Comparison of ENCODE assay signal across 1 cellular context in the genomic region with DNA sequence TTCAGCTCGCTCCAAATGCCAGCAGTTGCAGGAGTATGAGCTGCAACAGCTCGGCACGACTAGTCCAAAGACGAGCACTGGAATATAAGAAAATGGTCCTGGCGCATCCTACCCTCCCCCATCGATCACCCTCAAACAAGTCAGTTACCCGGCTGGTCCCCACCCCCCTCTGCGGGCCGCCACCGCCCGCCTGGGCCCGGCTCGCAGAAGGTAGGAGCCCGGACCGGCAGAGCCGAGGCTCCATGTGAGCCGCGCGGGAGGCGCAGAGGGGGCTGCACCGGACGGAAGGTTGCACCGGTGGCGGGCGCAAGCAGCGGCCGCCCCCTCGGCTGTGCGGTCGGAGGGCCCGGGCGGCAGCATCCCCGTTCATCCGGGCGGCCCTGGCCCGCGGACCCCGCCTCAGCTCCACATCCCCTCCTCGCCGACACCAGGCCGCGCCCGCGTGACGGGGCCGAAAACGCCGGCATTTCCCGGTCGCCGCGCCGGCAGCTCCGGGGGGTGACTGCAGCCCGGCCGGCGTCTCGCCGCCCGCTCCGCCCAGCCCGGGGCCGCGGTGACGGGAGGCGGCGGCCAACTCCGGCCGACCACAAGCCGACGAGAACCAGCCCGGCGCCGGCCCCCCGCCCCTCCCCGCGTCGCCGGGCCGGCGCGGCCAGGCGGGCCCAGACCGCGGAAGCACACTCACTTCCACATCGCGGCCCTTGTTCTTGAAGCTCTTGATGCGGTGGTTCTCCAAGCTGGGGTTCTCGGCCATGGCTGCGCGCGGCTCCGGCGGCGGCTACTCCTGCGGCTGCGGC.
A peak's percentile ranks its signal among the peaks of the same experiment; 100 is the strongest.
TF ChIP-seq lines count a peak whose summit lies in the region.

No MANE protein-coding gene starts in this region.

TF ChIP-seq in GM12878, 131 proteins besides CTCF, POLR2A, EP300 and RAD21 (continued from another document and continues in another):
- TF ChIP-seq, protein P1, sequence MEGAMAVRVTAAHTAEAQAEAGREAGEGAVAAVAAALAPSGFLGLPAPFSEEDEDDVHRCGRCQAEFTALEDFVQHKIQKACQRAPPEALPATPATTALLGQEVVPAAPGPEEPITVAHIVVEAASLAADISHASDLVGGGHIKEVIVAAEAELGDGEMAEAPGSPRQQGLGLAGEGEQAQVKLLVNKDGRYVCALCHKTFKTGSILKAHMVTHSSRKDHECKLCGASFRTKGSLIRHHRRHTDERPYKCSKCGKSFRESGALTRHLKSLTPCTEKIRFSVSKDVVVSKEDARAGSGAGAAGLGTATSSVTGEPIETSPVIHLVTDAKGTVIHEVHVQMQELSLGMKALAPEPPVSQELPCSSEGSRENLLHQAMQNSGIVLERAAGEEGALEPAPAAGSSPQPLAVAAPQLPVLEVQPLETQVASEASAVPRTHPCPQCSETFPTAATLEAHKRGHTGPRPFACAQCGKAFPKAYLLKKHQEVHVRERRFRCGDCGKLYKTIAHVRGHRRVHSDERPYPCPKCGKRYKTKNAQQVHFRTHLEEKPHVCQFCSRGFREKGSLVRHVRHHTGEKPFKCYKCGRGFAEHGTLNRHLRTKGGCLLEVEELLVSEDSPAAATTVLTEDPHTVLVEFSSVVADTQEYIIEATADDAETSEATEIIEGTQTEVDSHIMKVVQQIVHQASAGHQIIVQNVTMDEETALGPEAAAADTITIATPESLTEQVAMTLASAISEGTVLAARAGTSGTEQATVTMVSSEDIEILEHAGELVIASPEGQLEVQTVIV (IDR thresholded peaks at IDR 0.05; ENCODE audit: borderline replicate concordance, partially characterized antibody) = no peak
- no peak for TF ChIP-seq MTA2 (IDR thresholded peaks at IDR 0.05; ENCODE audit: low read depth)
- no peak for TF ChIP-seq SREBF2 (IDR thresholded peaks at IDR 0.05; ENCODE audit: low read length)
- TF ChIP-seq SUPT20H (IDR thresholded peaks at IDR 0.05; ENCODE audit: borderline replicate concordance, control insufficient read depth, low read depth, low read length) = no peak
- no peak for TF ChIP-seq CHD1 (IDR thresholded peaks at IDR 0.05; ENCODE audit: low read depth, low read length)
- no peak for TF ChIP-seq NR2C2 (IDR thresholded peaks at IDR 0.05; ENCODE audit: borderline replicate concordance, control insufficient read depth, insufficient read length, low read depth)
- TF ChIP-seq, protein P2, sequence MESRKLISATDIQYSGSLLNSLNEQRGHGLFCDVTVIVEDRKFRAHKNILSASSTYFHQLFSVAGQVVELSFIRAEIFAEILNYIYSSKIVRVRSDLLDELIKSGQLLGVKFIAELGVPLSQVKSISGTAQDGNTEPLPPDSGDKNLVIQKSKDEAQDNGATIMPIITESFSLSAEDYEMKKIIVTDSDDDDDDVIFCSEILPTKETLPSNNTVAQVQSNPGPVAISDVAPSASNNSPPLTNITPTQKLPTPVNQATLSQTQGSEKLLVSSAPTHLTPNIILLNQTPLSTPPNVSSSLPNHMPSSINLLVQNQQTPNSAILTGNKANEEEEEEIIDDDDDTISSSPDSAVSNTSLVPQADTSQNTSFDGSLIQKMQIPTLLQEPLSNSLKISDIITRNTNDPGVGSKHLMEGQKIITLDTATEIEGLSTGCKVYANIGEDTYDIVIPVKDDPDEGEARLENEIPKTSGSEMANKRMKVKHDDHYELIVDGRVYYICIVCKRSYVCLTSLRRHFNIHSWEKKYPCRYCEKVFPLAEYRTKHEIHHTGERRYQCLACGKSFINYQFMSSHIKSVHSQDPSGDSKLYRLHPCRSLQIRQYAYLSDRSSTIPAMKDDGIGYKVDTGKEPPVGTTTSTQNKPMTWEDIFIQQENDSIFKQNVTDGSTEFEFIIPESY (IDR thresholded peaks at IDR 0.05) = no peak
- TF ChIP-seq SMC3 (IDR thresholded peaks at IDR 0.05; ENCODE audit: borderline replicate concordance, low read length) = no peak
- 0 out of 2 replicates have a peak, but pooled peaks have one; percentile 9 for TF ChIP-seq ZSCAN29 (IDR thresholded peaks at IDR 0.05)
- TF ChIP-seq NFYA (IDR thresholded peaks at IDR 0.05; ENCODE audit: borderline replicate concordance, low read depth, low read length) = no peak
- TF ChIP-seq POLR2AphosphoS5 (IDR thresholded peaks at IDR 0.05; ENCODE audit: low read length) = no peak
- TF ChIP-seq, protein P3, sequence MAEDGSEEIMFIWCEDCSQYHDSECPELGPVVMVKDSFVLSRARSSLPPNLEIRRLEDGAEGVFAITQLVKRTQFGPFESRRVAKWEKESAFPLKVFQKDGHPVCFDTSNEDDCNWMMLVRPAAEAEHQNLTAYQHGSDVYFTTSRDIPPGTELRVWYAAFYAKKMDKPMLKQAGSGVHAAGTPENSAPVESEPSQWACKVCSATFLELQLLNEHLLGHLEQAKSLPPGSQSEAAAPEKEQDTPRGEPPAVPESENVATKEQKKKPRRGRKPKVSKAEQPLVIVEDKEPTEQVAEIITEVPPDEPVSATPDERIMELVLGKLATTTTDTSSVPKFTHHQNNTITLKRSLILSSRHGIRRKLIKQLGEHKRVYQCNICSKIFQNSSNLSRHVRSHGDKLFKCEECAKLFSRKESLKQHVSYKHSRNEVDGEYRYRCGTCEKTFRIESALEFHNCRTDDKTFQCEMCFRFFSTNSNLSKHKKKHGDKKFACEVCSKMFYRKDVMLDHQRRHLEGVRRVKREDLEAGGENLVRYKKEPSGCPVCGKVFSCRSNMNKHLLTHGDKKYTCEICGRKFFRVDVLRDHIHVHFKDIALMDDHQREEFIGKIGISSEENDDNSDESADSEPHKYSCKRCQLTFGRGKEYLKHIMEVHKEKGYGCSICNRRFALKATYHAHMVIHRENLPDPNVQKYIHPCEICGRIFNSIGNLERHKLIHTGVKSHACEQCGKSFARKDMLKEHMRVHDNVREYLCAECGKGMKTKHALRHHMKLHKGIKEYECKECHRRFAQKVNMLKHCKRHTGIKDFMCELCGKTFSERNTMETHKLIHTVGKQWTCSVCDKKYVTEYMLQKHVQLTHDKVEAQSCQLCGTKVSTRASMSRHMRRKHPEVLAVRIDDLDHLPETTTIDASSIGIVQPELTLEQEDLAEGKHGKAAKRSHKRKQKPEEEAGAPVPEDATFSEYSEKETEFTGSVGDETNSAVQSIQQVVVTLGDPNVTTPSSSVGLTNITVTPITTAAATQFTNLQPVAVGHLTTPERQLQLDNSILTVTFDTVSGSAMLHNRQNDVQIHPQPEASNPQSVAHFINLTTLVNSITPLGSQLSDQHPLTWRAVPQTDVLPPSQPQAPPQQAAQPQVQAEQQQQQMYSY (CRISPR knock-in tag; IDR thresholded peaks at IDR 0.05) = no peak
- TF ChIP-seq NFXL1 (IDR thresholded peaks at IDR 0.05; ENCODE audit: borderline replicate concordance) = no peak
- no peak for TF ChIP-seq CREM (IDR thresholded peaks at IDR 0.05; ENCODE audit: low read depth)
- TF ChIP-seq SIN3A (IDR thresholded peaks at IDR 0.05; ENCODE audit: low read depth, low read length) = no peak; the same call in 1 of the 2 replicates
- no peak for TF ChIP-seq SMAD1 (IDR thresholded peaks at IDR 0.05; ENCODE audit: low read depth, partially characterized antibody)
- no peak for TF ChIP-seq CEBPB (IDR thresholded peaks at IDR 0.05; ENCODE audit: borderline replicate concordance in 1 of 2, low read depth in 2 of 2, low read length in 2 of 2)
- TF ChIP-seq ZZZ3 (IDR thresholded peaks at IDR 0.05; ENCODE audit: control insufficient read depth, insufficient read length, low read depth) = no peak
- no peak for TF ChIP-seq FOXK2 (IDR thresholded peaks at IDR 0.05)
- TF ChIP-seq NBN (IDR thresholded peaks at IDR 0.05) = no peak
- peak; percentile 38; the same call in 1 of the 2 replicates for TF ChIP-seq TAF1 (IDR thresholded peaks at IDR 0.05; ENCODE audit: borderline replicate concordance, low read depth, low read length)
- TF ChIP-seq, protein P4, sequence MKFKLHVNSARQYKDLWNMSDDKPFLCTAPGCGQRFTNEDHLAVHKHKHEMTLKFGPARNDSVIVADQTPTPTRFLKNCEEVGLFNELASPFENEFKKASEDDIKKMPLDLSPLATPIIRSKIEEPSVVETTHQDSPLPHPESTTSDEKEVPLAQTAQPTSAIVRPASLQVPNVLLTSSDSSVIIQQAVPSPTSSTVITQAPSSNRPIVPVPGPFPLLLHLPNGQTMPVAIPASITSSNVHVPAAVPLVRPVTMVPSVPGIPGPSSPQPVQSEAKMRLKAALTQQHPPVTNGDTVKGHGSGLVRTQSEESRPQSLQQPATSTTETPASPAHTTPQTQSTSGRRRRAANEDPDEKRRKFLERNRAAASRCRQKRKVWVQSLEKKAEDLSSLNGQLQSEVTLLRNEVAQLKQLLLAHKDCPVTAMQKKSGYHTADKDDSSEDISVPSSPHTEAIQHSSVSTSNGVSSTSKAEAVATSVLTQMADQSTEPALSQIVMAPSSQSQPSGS (IDR thresholded peaks at IDR 0.05; ENCODE audit: low read length) = no peak
- no peak for TF ChIP-seq SMAD5 (IDR thresholded peaks at IDR 0.05; ENCODE audit: low read depth)
- no peak for TF ChIP-seq TCF12 (IDR thresholded peaks at IDR 0.05; ENCODE audit: low read depth, low read length)
- no peak for TF ChIP-seq EGR1 (IDR thresholded peaks at IDR 0.05; ENCODE audit: borderline replicate concordance in 1 of 2, low read depth in 2 of 2, low read length in 2 of 2)
- TF ChIP-seq NFIC (IDR thresholded peaks at IDR 0.05; ENCODE audit: low read depth, low read length) = no peak
- TF ChIP-seq TARDBP (IDR thresholded peaks at IDR 0.05; ENCODE audit: borderline replicate concordance) = no peak
- TF ChIP-seq SMARCA5 (IDR thresholded peaks at IDR 0.05) = peak; percentile 64; the same call in 1 of the 2 replicates
- TF ChIP-seq EED (IDR thresholded peaks at IDR 0.05; ENCODE audit: low read depth) = no peak
- no peak for TF ChIP-seq HCFC1 (IDR thresholded peaks at IDR 0.05; ENCODE audit: low read length)
- TF ChIP-seq, protein P5, sequence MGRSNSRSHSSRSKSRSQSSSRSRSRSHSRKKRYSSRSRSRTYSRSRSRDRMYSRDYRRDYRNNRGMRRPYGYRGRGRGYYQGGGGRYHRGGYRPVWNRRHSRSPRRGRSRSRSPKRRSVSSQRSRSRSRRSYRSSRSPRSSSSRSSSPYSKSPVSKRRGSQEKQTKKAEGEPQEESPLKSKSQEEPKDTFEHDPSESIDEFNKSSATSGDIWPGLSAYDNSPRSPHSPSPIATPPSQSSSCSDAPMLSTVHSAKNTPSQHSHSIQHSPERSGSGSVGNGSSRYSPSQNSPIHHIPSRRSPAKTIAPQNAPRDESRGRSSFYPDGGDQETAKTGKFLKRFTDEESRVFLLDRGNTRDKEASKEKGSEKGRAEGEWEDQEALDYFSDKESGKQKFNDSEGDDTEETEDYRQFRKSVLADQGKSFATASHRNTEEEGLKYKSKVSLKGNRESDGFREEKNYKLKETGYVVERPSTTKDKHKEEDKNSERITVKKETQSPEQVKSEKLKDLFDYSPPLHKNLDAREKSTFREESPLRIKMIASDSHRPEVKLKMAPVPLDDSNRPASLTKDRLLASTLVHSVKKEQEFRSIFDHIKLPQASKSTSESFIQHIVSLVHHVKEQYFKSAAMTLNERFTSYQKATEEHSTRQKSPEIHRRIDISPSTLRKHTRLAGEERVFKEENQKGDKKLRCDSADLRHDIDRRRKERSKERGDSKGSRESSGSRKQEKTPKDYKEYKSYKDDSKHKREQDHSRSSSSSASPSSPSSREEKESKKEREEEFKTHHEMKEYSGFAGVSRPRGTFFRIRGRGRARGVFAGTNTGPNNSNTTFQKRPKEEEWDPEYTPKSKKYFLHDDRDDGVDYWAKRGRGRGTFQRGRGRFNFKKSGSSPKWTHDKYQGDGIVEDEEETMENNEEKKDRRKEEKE (IDR thresholded peaks at IDR 0.05) = 0 out of 2 replicates have a peak, but pooled peaks have one; percentile 39
- no peak for TF ChIP-seq WRNIP1 (IDR thresholded peaks at IDR 0.05; ENCODE audit: borderline replicate concordance, low read depth, low read length)
- TF ChIP-seq CBFB (IDR thresholded peaks at IDR 0.05; ENCODE audit: low read depth) = no peak
- 0 out of 2 replicates have a peak, but pooled peaks have one; percentile 40 for TF ChIP-seq ZNF207 (IDR thresholded peaks at IDR 0.05; ENCODE audit: borderline replicate concordance)
- peak; percentile 62 for TF ChIP-seq DPF2 (IDR thresholded peaks at IDR 0.05)
- TF ChIP-seq RFX5 (IDR thresholded peaks at IDR 0.05; ENCODE audit: low read depth, low read length) = no peak
- TF ChIP-seq NR2C1 (IDR thresholded peaks at IDR 0.05) = no peak
- TF ChIP-seq SREBF1 (IDR thresholded peaks at IDR 0.05; ENCODE audit: low read length) = no peak
- no peak for TF ChIP-seq SP1 (IDR thresholded peaks at IDR 0.05; ENCODE audit: low read depth, low read length)
- TF ChIP-seq BMI1 (IDR thresholded peaks at IDR 0.05; ENCODE audit: borderline replicate concordance) = no peak
- no peak for TF ChIP-seq ATF7 (IDR thresholded peaks at IDR 0.05; ENCODE audit: low read depth)
- TF ChIP-seq, protein P6, sequence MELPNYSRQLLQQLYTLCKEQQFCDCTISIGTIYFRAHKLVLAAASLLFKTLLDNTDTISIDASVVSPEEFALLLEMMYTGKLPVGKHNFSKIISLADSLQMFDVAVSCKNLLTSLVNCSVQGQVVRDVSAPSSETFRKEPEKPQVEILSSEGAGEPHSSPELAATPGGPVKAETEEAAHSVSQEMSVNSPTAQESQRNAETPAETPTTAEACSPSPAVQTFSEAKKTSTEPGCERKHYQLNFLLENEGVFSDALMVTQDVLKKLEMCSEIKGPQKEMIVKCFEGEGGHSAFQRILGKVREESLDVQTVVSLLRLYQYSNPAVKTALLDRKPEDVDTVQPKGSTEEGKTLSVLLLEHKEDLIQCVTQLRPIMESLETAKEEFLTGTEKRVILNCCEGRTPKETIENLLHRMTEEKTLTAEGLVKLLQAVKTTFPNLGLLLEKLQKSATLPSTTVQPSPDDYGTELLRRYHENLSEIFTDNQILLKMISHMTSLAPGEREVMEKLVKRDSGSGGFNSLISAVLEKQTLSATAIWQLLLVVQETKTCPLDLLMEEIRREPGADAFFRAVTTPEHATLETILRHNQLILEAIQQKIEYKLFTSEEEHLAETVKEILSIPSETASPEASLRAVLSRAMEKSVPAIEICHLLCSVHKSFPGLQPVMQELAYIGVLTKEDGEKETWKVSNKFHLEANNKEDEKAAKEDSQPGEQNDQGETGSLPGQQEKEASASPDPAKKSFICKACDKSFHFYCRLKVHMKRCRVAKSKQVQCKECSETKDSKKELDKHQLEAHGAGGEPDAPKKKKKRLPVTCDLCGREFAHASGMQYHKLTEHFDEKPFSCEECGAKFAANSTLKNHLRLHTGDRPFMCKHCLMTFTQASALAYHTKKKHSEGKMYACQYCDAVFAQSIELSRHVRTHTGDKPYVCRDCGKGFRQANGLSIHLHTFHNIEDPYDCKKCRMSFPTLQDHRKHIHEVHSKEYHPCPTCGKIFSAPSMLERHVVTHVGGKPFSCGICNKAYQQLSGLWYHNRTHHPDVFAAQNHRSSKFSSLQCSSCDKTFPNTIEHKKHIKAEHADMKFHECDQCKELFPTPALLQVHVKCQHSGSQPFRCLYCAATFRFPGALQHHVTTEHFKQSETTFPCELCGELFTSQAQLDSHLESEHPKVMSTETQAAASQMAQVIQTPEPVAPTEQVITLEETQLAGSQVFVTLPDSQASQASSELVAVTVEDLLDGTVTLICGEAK (IDR thresholded peaks at IDR 0.05; ENCODE audit: borderline replicate concordance) = no peak
- no peak; the same call in 1 of the 2 replicates for TF ChIP-seq CHD2 (IDR thresholded peaks at IDR 0.05; ENCODE audit: borderline replicate concordance, low read depth, low read length)
- TF ChIP-seq YBX1 (IDR thresholded peaks at IDR 0.05) = no peak
- TF ChIP-seq ASH2L (IDR thresholded peaks at IDR 0.05; ENCODE audit: borderline replicate concordance, low read depth) = no peak; the same call in 1 of the 2 replicates
- no peak for TF ChIP-seq PML (IDR thresholded peaks at IDR 0.05; ENCODE audit: low read length)
- no peak for TF ChIP-seq IRF4 (IDR thresholded peaks at IDR 0.05; ENCODE audit: low read depth, low read length)
- TF ChIP-seq BHLHE40 (IDR thresholded peaks at IDR 0.05; ENCODE audit: borderline replicate concordance in 1 of 2, low read depth in 2 of 2, low read length in 1 of 2) = peak in 1 of 2 experiments; percentile 46; a peak in 1 of 4 replicates
- TF ChIP-seq FOXM1 (IDR thresholded peaks at IDR 0.05; ENCODE audit: low read depth, low read length) = no peak
- 0 out of 2 replicates have a peak, but pooled peaks have one; percentile 50 for TF ChIP-seq YY1 (IDR thresholded peaks at IDR 0.05; ENCODE audit: low read depth, low read length)
